ENCODE assay signal across 1 cellular context in genomic region chr5:100854594-100854993, GRCh38.
TF ChIP-seq lines count a peak whose summit lies in the region.

No MANE protein-coding gene starts in this region.

TF ChIP-seq in SK-N-SH, 30 proteins besides CTCF, POLR2A, EP300 and RAD21 (continued from another document):
- no peak for TF ChIP-seq IRF3 (IDR thresholded peaks at IDR 0.05; ENCODE audit: low read depth, low read length)
- TF ChIP-seq JUND (IDR thresholded peaks at IDR 0.05), result no peak
- TF ChIP-seq MEF2A (IDR thresholded peaks at IDR 0.05; ENCODE audit: borderline replicate concordance, low read depth), result no peak
- no peak for TF ChIP-seq USF2 (IDR thresholded peaks at IDR 0.05; ENCODE audit: borderline replicate concordance, low read depth, low read length)
- no peak for TF ChIP-seq POLR2AphosphoS5 (IDR thresholded peaks at IDR 0.05; ENCODE audit: low read depth, low read length)
- no peak for TF ChIP-seq TAF1 (IDR thresholded peaks at IDR 0.05; ENCODE audit: borderline replicate concordance, low read depth, low read length)
- no peak for TF ChIP-seq GATA2 (CRISPR knock-in tag; IDR thresholded peaks at IDR 0.05)
